In genomic region chr10:18424200-18424599, GRCh38 we compare ENCODE assay signal across 15 cellular contexts.
"Had no signal": no experiment of that assay in that cellular context is flagged by ENCODE, and none has a peak within 500 bp of the region (broad histone marks: within the 10 kb centered on the region; RNA-seq: fewer than 3 reads in every experiment).

No MANE protein-coding gene starts in this region.

- H3K9me3 Mint-ChIP-seq: activated CD4-positive, alpha-beta memory T cell treated with anti-CD3 and anti-CD28 coated beads for 36 hours; activated naive CD8-positive, alpha-beta T cell treated with anti-CD3 and anti-CD28 coated beads for 36 hours; nephron had no signal

- H3K9me3 ChIP-seq: suprapubic skin, upper lobe of left lung had no signal

- H3K4me3 ChIP-seq: suprapubic skin, upper lobe of left lung had no signal

- H3K36me3 ChIP-seq: brain microvascular endothelial cell, suprapubic skin, upper lobe of left lung had no signal

- H3K27ac ChIP-seq: brain microvascular endothelial cell, suprapubic skin, upper lobe of left lung had no signal

- H3K4me1 ChIP-seq: suprapubic skin, upper lobe of left lung had no signal

- H3K36me3 Mint-ChIP-seq: activated CD4-positive, alpha-beta memory T cell treated with anti-CD3 and anti-CD28 coated beads for 36 hours; activated naive CD8-positive, alpha-beta T cell treated with anti-CD3 and anti-CD28 coated beads for 36 hours had no signal

- H3K4me1 Mint-ChIP-seq: activated naive CD8-positive, alpha-beta T cell treated with anti-CD3 and anti-CD28 coated beads for 36 hours; nephron had no signal

- H3K27me3 ChIP-seq: brain microvascular endothelial cell, suprapubic skin, upper lobe of left lung had no signal

- ATAC-seq: esophagus mucosa; stimulated activated naive CD8-positive, alpha-beta T cell treated with anti-CD3 and anti-CD28 coated beads, Interleukin-15, Interleukin-2, amounts not matched to agents 100 U/mL and 50 U/mL, for 24 hours had no signal

- H3K4me3 Mint-ChIP-seq: activated CD4-positive, alpha-beta memory T cell treated with anti-CD3 and anti-CD28 coated beads for 36 hours; activated naive CD8-positive, alpha-beta T cell treated with anti-CD3 and anti-CD28 coated beads for 36 hours; nephron had no signal

- H3K27ac Mint-ChIP-seq: activated CD4-positive, alpha-beta memory T cell treated with anti-CD3 and anti-CD28 coated beads for 36 hours; activated naive CD8-positive, alpha-beta T cell treated with anti-CD3 and anti-CD28 coated beads for 36 hours; nephron had no signal

- DNase-seq: activated CD4-positive, alpha-beta memory T cell treated with anti-CD3 and anti-CD28 coated beads for 36 hours; activated CD4-positive, CD25-positive, alpha-beta regulatory T cell treated with anti-CD3 and anti-CD28 coated beads, Interleukin-2, amount 50 U/mL, for 72 hours; activated gamma-delta T cell treated with Interleukin-2 at 50 U/mL for 16 hours; activated naive CD8-positive, alpha-beta T cell treated with anti-CD3 and anti-CD28 coated beads for 36 hours; activated T-cell treated with anti-CD3 and anti-CD28 coated beads, Interleukin-2, amount 50 U/mL, for 48 hours; brain microvascular endothelial cell; hypothalamus; mammary epithelial cell; stimulated activated CD4-positive, alpha-beta T cell treated with anti-CD3 and anti-CD28 coated beads, Interleukin-2, amount 100 ng/mL, for 48 hours; stimulated activated CD8-positive, alpha-beta memory T cell treated with anti-CD3 and anti-CD28 coated beads, Interleukin-4, amount 100 ng/mL, for 48 hours; stimulated activated naive CD8-positive, alpha-beta T cell treated with anti-CD3 and anti-CD28 coated beads, Interleukin-15, Interleukin-2, amounts not matched to agents 100 U/mL and 50 U/mL, for 24 hours; upper lobe of left lung had no signal
